Comparison of ENCODE assay signal across 1 cellular context in the genomic region with DNA sequence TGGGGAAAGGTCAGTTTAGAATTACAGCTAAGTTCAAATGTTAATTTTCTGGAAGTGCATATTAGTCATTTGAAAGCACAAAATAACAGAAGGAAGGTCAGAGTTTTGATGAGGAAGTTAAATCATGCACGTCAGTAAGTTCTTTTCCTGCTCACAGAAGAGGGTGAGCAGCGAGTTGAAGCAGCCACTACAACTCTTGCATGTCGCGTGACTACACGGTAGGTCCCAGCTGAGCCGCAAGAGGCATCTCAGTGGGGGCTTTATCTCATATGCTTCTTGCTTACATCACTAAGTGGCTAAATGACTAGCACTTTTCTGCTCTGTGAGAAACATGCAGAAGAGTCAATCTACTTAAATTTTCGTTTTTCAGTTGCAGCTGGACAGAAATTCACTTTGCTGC.
TF ChIP-seq lines count a peak whose summit lies in the region.

No MANE protein-coding gene starts in this region.

TF ChIP-seq in SK-N-SH treated with all-trans-retinoic acid at 6 μM for 48 hours, 23 proteins besides CTCF, POLR2A, EP300 and RAD21 (continued from another document):
- TF ChIP-seq, protein P1, sequence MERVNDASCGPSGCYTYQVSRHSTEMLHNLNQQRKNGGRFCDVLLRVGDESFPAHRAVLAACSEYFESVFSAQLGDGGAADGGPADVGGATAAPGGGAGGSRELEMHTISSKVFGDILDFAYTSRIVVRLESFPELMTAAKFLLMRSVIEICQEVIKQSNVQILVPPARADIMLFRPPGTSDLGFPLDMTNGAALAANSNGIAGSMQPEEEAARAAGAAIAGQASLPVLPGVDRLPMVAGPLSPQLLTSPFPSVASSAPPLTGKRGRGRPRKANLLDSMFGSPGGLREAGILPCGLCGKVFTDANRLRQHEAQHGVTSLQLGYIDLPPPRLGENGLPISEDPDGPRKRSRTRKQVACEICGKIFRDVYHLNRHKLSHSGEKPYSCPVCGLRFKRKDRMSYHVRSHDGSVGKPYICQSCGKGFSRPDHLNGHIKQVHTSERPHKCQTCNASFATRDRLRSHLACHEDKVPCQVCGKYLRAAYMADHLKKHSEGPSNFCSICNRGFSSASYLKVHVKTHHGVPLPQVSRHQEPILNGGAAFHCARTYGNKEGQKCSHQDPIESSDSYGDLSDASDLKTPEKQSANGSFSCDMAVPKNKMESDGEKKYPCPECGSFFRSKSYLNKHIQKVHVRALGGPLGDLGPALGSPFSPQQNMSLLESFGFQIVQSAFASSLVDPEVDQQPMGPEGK (CRISPR knock-in tag; IDR thresholded peaks at IDR 0.05; ENCODE audit: borderline replicate concordance), result no peak
- TF ChIP-seq ARNTL (CRISPR knock-in tag; IDR thresholded peaks at IDR 0.05; ENCODE audit: borderline replicate concordance, low read depth), result no peak
- TF ChIP-seq ZFP30 (CRISPR knock-in tag; IDR thresholded peaks at IDR 0.05), result no peak
- TF ChIP-seq OSR1 (CRISPR knock-in tag; IDR thresholded peaks at IDR 0.05), result no peak
- TF ChIP-seq ISL1 (CRISPR knock-in tag; IDR thresholded peaks at IDR 0.05), result no peak
- TF ChIP-seq TCF4 (CRISPR knock-in tag; IDR thresholded peaks at IDR 0.05; ENCODE audit: borderline replicate concordance), result no peak
- TF ChIP-seq ZNF70 (CRISPR knock-in tag; IDR thresholded peaks at IDR 0.05), result no peak
- no peak for TF ChIP-seq ZC3H10 (CRISPR knock-in tag; IDR thresholded peaks at IDR 0.05)
- TF ChIP-seq, protein P2, sequence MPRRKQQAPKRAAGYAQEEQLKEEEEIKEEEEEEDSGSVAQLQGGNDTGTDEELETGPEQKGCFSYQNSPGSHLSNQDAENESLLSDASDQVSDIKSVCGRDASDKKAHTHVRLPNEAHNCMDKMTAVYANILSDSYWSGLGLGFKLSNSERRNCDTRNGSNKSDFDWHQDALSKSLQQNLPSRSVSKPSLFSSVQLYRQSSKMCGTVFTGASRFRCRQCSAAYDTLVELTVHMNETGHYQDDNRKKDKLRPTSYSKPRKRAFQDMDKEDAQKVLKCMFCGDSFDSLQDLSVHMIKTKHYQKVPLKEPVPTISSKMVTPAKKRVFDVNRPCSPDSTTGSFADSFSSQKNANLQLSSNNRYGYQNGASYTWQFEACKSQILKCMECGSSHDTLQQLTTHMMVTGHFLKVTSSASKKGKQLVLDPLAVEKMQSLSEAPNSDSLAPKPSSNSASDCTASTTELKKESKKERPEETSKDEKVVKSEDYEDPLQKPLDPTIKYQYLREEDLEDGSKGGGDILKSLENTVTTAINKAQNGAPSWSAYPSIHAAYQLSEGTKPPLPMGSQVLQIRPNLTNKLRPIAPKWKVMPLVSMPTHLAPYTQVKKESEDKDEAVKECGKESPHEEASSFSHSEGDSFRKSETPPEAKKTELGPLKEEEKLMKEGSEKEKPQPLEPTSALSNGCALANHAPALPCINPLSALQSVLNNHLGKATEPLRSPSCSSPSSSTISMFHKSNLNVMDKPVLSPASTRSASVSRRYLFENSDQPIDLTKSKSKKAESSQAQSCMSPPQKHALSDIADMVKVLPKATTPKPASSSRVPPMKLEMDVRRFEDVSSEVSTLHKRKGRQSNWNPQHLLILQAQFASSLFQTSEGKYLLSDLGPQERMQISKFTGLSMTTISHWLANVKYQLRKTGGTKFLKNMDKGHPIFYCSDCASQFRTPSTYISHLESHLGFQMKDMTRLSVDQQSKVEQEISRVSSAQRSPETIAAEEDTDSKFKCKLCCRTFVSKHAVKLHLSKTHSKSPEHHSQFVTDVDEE (CRISPR knock-in tag; IDR thresholded peaks at IDR 0.05), result no peak
- TF ChIP-seq ZNF565 (CRISPR knock-in tag; conservative IDR thresholded peaks at IDR 0.05; ENCODE audit: low read depth), result no peak
- no peak for TF ChIP-seq RARB (CRISPR knock-in tag; IDR thresholded peaks at IDR 0.05)
- TF ChIP-seq SNAI2 (CRISPR knock-in tag; IDR thresholded peaks at IDR 0.05), result no peak
